ENCODE assay signal across 8 cellular contexts in genomic region chr5:141513021-141513626, GRCh38. TPM values are rescaled to one million over a fixed set of nuclear protein-coding genes. Genes with fewer than 3 reads are reported as not detected.
DNase-seq lines count a peak whose midpoint lies in the region; ATAC-seq and TF ChIP-seq lines count a peak whose summit lies in the region.

No MANE protein-coding gene starts in this region.

- peak overlapping the region; percentile 55 to 94 (median 84) for H3K27ac Mint-ChIP-seq in naive thymus-derived CD8-positive, alpha-beta T cell

- no peak for DNase-seq in AG09309 (ENCODE audit: low read depth)
- DNase-seq in NCI-H1105 (lab: John Stamatoyannopoulos, UW): peak; percentile 15
- peak; percentile 45 for DNase-seq in activated T-cell treated with anti-CD3 and anti-CD28 coated beads, Interleukin-2, amount 50 U/mL, for 1 hour
- DNase-seq in esophagus squamous epithelium (lab: John Stamatoyannopoulos, UW): no peak
- DNase-seq in naive thymus-derived CD8-positive, alpha-beta T cell: peak in 4 of 10 donors; percentile 12 to 37 (median 29)
- DNase-seq in upper lobe of left lung: peak; percentile 37 to 89
- DNase-seq in NCI-H524 treated with DMSO at 0.1 percent for 48 hours (lab: John Stamatoyannopoulos, UW): no peak
- DNase-seq in 8988T: no peak

- H3K4me3 Mint-ChIP-seq in naive thymus-derived CD8-positive, alpha-beta T cell: peak overlapping the region; percentile 82 to 95 (median 90)

- H3K27me3 ChIP-seq in esophagus squamous epithelium (no peaks in the 10 kb centered on the region), upper lobe of left lung (no peaks in the 10 kb centered on the region)

- H3K36me3 ChIP-seq in esophagus squamous epithelium (peaks cover 0 to 62% (median 8%) of the 10 kb centered on the region in 3 donors), upper lobe of left lung (peaks cover 2 to 49% (median 17%) of the 10 kb centered on the region in 4 donors)

- ATAC-seq in naive thymus-derived CD8-positive, alpha-beta T cell: peak; percentile 46 to 48
- peak in 1 of 2 donors; percentile 3 for ATAC-seq in upper lobe of left lung (ENCODE audit: low FRiP score in 2 of 2)

- H3K4me3 ChIP-seq in AG09309 (ENCODE audit: control insufficient read depth, low read depth, low read length) (peak overlapping the region; percentile 34), esophagus squamous epithelium (peak overlapping the region; percentile 42 to 76 (median 64)), upper lobe of left lung (peak overlapping the region; percentile 37 to 60 (median 48))

- peak overlapping the region; percentile 86 to 95 (median 94) for H3K27ac ChIP-seq in esophagus squamous epithelium
- peak overlapping the region; percentile 79 to 92 (median 88) for H3K27ac ChIP-seq in upper lobe of left lung

- POLR2A ChIA-PET in naive thymus-derived CD8-positive, alpha-beta T cell (lab: Charles Lee): interaction anchor here (0.8 to 2.1 kb wide), 4 partner anchors 11 to 193 kb away, joined by 3 to 13 read pairs (median 6); partner anchors contain the start of genes HDAC3, RELL2 and TAF7

- H3K9me3 ChIP-seq in esophagus squamous epithelium (no peaks in the 10 kb centered on the region), upper lobe of left lung (no peaks in the 10 kb centered on the region)

- peaks cover 24 to 53% (median 49%) of the 10 kb centered on the region in 4 donors for H3K4me1 Mint-ChIP-seq in naive thymus-derived CD8-positive, alpha-beta T cell

- 0% methylated on average over 14 of the region's 39 CpGs; no CpG with 5 or more reads in 1 of the 2 donors for WGBS in esophagus squamous epithelium, 2 donors
- 20 to 26% methylated on average over 13 to 29 of the region's 39 CpGs for WGBS in upper lobe of left lung, 2 donors

- H3K9me3 Mint-ChIP-seq in naive thymus-derived CD8-positive, alpha-beta T cell: no peaks in the 10 kb centered on the region

- peaks cover 21 to 87% (median 52%) of the 10 kb centered on the region in 3 donors for H3K4me1 ChIP-seq in esophagus squamous epithelium
- H3K4me1 ChIP-seq in upper lobe of left lung: peaks cover 47 to 67% (median 60%) of the 10 kb centered on the region in 4 donors

- intact Hi-C loops in esophagus squamous epithelium (cut with DNase I): loop anchor here (5.0 kb wide), 1 partner anchor 36 kb away; the partner anchor contains the start of gene PCDHGC3

- TF ChIP-seq CTCF in AG09309 (IDR thresholded peaks at IDR 0.05; ENCODE audit: control insufficient read depth, insufficient read depth, low read depth, low read length, missing control alignments) (no peak), esophagus squamous epithelium (IDR thresholded peaks at IDR 0.05) (no peak), upper lobe of left lung (IDR thresholded peaks at IDR 0.05) (no peak)

- TF ChIP-seq EP300 in upper lobe of left lung (IDR thresholded peaks at IDR 0.05): no peak

- TF ChIP-seq POLR2A in esophagus squamous epithelium (IDR thresholded peaks at IDR 0.05) (no peak), upper lobe of left lung (IDR thresholded peaks at IDR 0.05) (no peak)

- no peaks in the 10 kb centered on the region for H3K27me3 Mint-ChIP-seq in naive thymus-derived CD8-positive, alpha-beta T cell

- H3K36me3 Mint-ChIP-seq in naive thymus-derived CD8-positive, alpha-beta T cell: peaks cover 0 to 6% (median 4%) of the 10 kb centered on the region in 3 donors

RNA-seq across cellular contexts. Expression of gene PCDHGC5, which starts 24.2 kb away (rescaled TPM):
- 1 to 10 TPM in 3 of 4 donors, under 1 TPM in 1; 0.26 to 1.7 (median 1.5) TPM for total RNA-seq in esophagus squamous epithelium
- not detected for total RNA-seq in naive thymus-derived CD8-positive, alpha-beta T cell
- polyA plus RNA-seq in naive thymus-derived CD8-positive, alpha-beta T cell: not detected
- total RNA-seq in upper lobe of left lung: 10 to 100 TPM in 1 of 6 donors, 1 to 10 TPM in 3, under 1 TPM in 2; 0.61 to 11.5 (median 1.4) TPM

RNA-seq across cellular contexts. Expression of gene PCDHGC4, which starts 28.3 kb away (rescaled TPM):
- total RNA-seq in esophagus squamous epithelium (1 to 10 TPM in 3 of 4 donors, under 1 TPM in 1; 0.21 to 3.3 (median 2.1) TPM), upper lobe of left lung (10 to 100 TPM in 1 of 6 donors, 1 to 10 TPM in 4, under 1 TPM in 1; 0.69 to 24.7 (median 1.8) TPM)
- total RNA-seq in naive thymus-derived CD8-positive, alpha-beta T cell: not detected
- polyA plus RNA-seq in naive thymus-derived CD8-positive, alpha-beta T cell: not detected

RNA-seq across cellular contexts. Expression of gene PCDHGC3, which starts 37.4 kb away (rescaled TPM):
- total RNA-seq in esophagus squamous epithelium (10 to 100 TPM; 36.6 to 52.5 (median 38.6) TPM), upper lobe of left lung (100 to 1,000 TPM in 1 of 6 donors, 10 to 100 TPM in 5; 26.4 to 116 (median 50.1) TPM)
- not detected for total RNA-seq in naive thymus-derived CD8-positive, alpha-beta T cell
- under 1 TPM in 2 of 3 donors, not detected in 1; 0.18 to 0.25 TPM for polyA plus RNA-seq in naive thymus-derived CD8-positive, alpha-beta T cell

Comparison
In these comparisons a context has a peak if more than half of its experiments do, and no peak if none do; other contexts are left out.
1. DNase-seq: peak in NCI-H1105 (single experiment), activated T-cell treated with anti-CD3 and anti-CD28 coated beads, Interleukin-2, amount 50 U/mL, for 1 hour (single experiment) and upper lobe of left lung (2 of 2); none in AG09309 (single experiment), esophagus squamous epithelium (single experiment), NCI-H524 treated with DMSO at 0.1 percent for 48 hours (single experiment) and 8988T (single experiment).
2. RNA of gene PCDHGC3, which starts 37.4 kb away (total RNA-seq): 26.4 to 116 TPM in upper lobe of left lung and 36.6 to 52.5 TPM in esophagus squamous epithelium; not detected in naive thymus-derived CD8-positive, alpha-beta T cell; every median in the first group is over 10 times any median in the second.
3. Peak in every context shown above with its lines, with median percentiles within 50 percentile points of each other: H3K4me3 ChIP-seq.